In genomic region chr20:31678389-31679356, GRCh38 we compare ENCODE assay signal across 1 cellular context.
A peak's percentile ranks its signal among the peaks of the same experiment; 100 is the strongest.
TF ChIP-seq lines count a peak whose summit lies in the region.

No MANE protein-coding gene starts in this region.

TF ChIP-seq in HepG2, 621 proteins besides CTCF, POLR2A, EP300 and RAD21 (continued from another document and continues in another):
- peak; percentile 76; the same call in 1 of the 2 replicates for TF ChIP-seq DNMT3B (CRISPR knock-in tag; conservative IDR thresholded peaks at IDR 0.05)
- no peak for TF ChIP-seq ZNF282 (IDR thresholded peaks at IDR 0.05; ENCODE audit: partially characterized antibody)
- TF ChIP-seq HNF4G (IDR thresholded peaks at IDR 0.05; ENCODE audit: borderline replicate concordance, low read depth, low read length) = peak; percentile 42; the same call in 1 of the 2 replicates
- TF ChIP-seq HNF4G (CRISPR knock-in tag; IDR thresholded peaks at IDR 0.05; ENCODE audit: borderline replicate concordance, low read depth) = peak; percentile 18; the same call in 1 of the 2 replicates
- no peak for TF ChIP-seq NONO (IDR thresholded peaks at IDR 0.05)
- peak; percentile 62; the same call in 1 of the 2 replicates for TF ChIP-seq NONO (CRISPR knock-in tag; conservative IDR thresholded peaks at IDR 0.05)
- TF ChIP-seq ZNF101 (CRISPR knock-in tag; IDR thresholded peaks at IDR 0.05; ENCODE audit: borderline replicate concordance, low read depth) = no peak; the same call in 1 of the 2 replicates
- no peak for TF ChIP-seq RBM39 (IDR thresholded peaks at IDR 0.05; ENCODE audit: low read depth, low read length, poor library complexity, severe bottlenecking)
- no peak for TF ChIP-seq ZFP1 (CRISPR knock-in tag; IDR thresholded peaks at IDR 0.05)
- TF ChIP-seq MAZ (IDR thresholded peaks at IDR 0.05; ENCODE audit: borderline replicate concordance, low read depth, low read length) = no peak
- no peak for TF ChIP-seq MAZ (CRISPR knock-in tag; IDR thresholded peaks at IDR 0.05; ENCODE audit: low read depth)
- peak; percentile 78; the same call in 1 of the 2 replicates for TF ChIP-seq AKAP8 (CRISPR knock-in tag; IDR thresholded peaks at IDR 0.05)
- TF ChIP-seq ZNF776 (CRISPR knock-in tag; IDR thresholded peaks at IDR 0.05) = no peak
- 0 out of 2 replicates have a peak, but pooled peaks have one; percentile 37 for TF ChIP-seq SMAD1 (CRISPR knock-in tag; IDR thresholded peaks at IDR 0.05; ENCODE audit: borderline replicate concordance, low read depth)
- no peak for TF ChIP-seq MYNN (CRISPR knock-in tag; IDR thresholded peaks at IDR 0.05; ENCODE audit: low read depth)
- TF ChIP-seq GMEB1 (CRISPR knock-in tag; IDR thresholded peaks at IDR 0.05; ENCODE audit: borderline replicate concordance) = peak; percentile 46; the same call in 1 of the 2 replicates
- no peak for TF ChIP-seq KAT8 (CRISPR knock-in tag; IDR thresholded peaks at IDR 0.05)
- TF ChIP-seq NR3C1 (CRISPR knock-in tag; IDR thresholded peaks at IDR 0.05) = no peak
- TF ChIP-seq ZMAT3 (CRISPR knock-in tag; conservative IDR thresholded peaks at IDR 0.05) = no peak
- no peak for TF ChIP-seq NFE2L2 (IDR thresholded peaks at IDR 0.05; ENCODE audit: low read length)
- TF ChIP-seq ZNF720 (CRISPR knock-in tag; IDR thresholded peaks at IDR 0.05) = no peak
- no peak for TF ChIP-seq ISX (CRISPR knock-in tag; conservative IDR thresholded peaks at IDR 0.05)
- TF ChIP-seq ZNF569 (CRISPR knock-in tag; IDR thresholded peaks at IDR 0.05; ENCODE audit: borderline replicate concordance) = no peak
- no peak for TF ChIP-seq CSRNP2 (CRISPR knock-in tag; conservative IDR thresholded peaks at IDR 0.05; ENCODE audit: low read depth)
- no peak for TF ChIP-seq ZNF574 (CRISPR knock-in tag; IDR thresholded peaks at IDR 0.05)
- 0 out of 2 replicates have a peak, but pooled peaks have one; percentile 10 for TF ChIP-seq PBX2 (CRISPR knock-in tag; IDR thresholded peaks at IDR 0.05)
- TF ChIP-seq ZNF143 (CRISPR knock-in tag; IDR thresholded peaks at IDR 0.05) = no peak
- peak; percentile 67; the same call in 1 of the 2 replicates for TF ChIP-seq ZNF331 (CRISPR knock-in tag; IDR thresholded peaks at IDR 0.05)
- TF ChIP-seq DBP (CRISPR knock-in tag; IDR thresholded peaks at IDR 0.05; ENCODE audit: not compliant biosample characterization) = no peak
- TF ChIP-seq ZXDC (CRISPR knock-in tag; IDR thresholded peaks at IDR 0.05) = no peak
- no peak for TF ChIP-seq ZNF138 (CRISPR knock-in tag; IDR thresholded peaks at IDR 0.05; ENCODE audit: low read depth)
- TF ChIP-seq SUZ12 (IDR thresholded peaks at IDR 0.05; ENCODE audit: low read depth, low read length) = no peak
- no peak for TF ChIP-seq HINFP (CRISPR knock-in tag; IDR thresholded peaks at IDR 0.05; ENCODE audit: low read depth)
- no peak for TF ChIP-seq CENPBD1 (CRISPR knock-in tag; IDR thresholded peaks at IDR 0.05; ENCODE audit: borderline replicate concordance, low read depth)
- no peak; the same call in 1 of the 2 replicates for TF ChIP-seq ZNF264 (CRISPR knock-in tag; IDR thresholded peaks at IDR 0.05)
- TF ChIP-seq ZNF772 (CRISPR knock-in tag; IDR thresholded peaks at IDR 0.05) = peak; percentile 62; the same call in 1 of the 2 replicates
- TF ChIP-seq REPIN1 (CRISPR knock-in tag; IDR thresholded peaks at IDR 0.05; ENCODE audit: borderline replicate concordance, low read depth) = 0 out of 2 replicates have a peak, but pooled peaks have one; percentile 57
- no peak for TF ChIP-seq ZNF256 (CRISPR knock-in tag; conservative IDR thresholded peaks at IDR 0.05)
- TF ChIP-seq ZSCAN25 (CRISPR knock-in tag; IDR thresholded peaks at IDR 0.05) = peak; percentile 38; the same call in 1 of the 2 replicates
- no peak for TF ChIP-seq EEA1 (CRISPR knock-in tag; IDR thresholded peaks at IDR 0.05; ENCODE audit: borderline replicate concordance)
- TF ChIP-seq YEATS4 (CRISPR knock-in tag; IDR thresholded peaks at IDR 0.05; ENCODE audit: borderline replicate concordance) = no peak; the same call in 1 of the 2 replicates
- peak; percentile 73; the same call in 1 of the 2 replicates for TF ChIP-seq IRF9 (CRISPR knock-in tag; IDR thresholded peaks at IDR 0.05; ENCODE audit: borderline replicate concordance)
- no peak for TF ChIP-seq ZMAT5 (CRISPR knock-in tag; IDR thresholded peaks at IDR 0.05; ENCODE audit: borderline replicate concordance, low read depth)
- TF ChIP-seq NFATC3 (CRISPR knock-in tag; IDR thresholded peaks at IDR 0.05) = peak; percentile 47; the same call in 1 of the 2 replicates
- TF ChIP-seq TCF7 (IDR thresholded peaks at IDR 0.05; ENCODE audit: low read depth) = no peak
- TF ChIP-seq ARNT2 (CRISPR knock-in tag; IDR thresholded peaks at IDR 0.05; ENCODE audit: low read depth) = no peak
- no peak for TF ChIP-seq KDM6A (CRISPR knock-in tag; IDR thresholded peaks at IDR 0.05; ENCODE audit: low read depth)
- no peak for TF ChIP-seq SNAI1 (CRISPR knock-in tag; IDR thresholded peaks at IDR 0.05; ENCODE audit: borderline replicate concordance)
- TF ChIP-seq SMARCE1 (IDR thresholded peaks at IDR 0.05; ENCODE audit: borderline replicate concordance) = no peak
- TF ChIP-seq HDAC6 (IDR thresholded peaks at IDR 0.05; ENCODE audit: low read depth, low read length) = no peak
- TF ChIP-seq SP4 (CRISPR knock-in tag; IDR thresholded peaks at IDR 0.05) = no peak; the same call in 1 of the 2 replicates
